ENCODE assay signal across 12 cellular contexts in genomic region chr4:147943159-147943638, GRCh38.
DNase-seq lines count a peak whose midpoint lies in the region; ATAC-seq lines count a peak whose summit lies in the region.
"Had no signal": no experiment of that assay in that cellular context is flagged by ENCODE, and none has a peak within 500 bp of the region (broad histone marks: within the 10 kb centered on the region; RNA-seq: fewer than 3 reads in every experiment).

No MANE protein-coding gene starts in this region.

- H3K4me1 Mint-ChIP-seq in T-helper 17 cell = peaks cover 15% of the 10 kb centered on the region

- ATAC-seq in GM19035 (IDR thresholded peaks at IDR 0.05; ENCODE audit: unreplicated experiment) = peak; percentile 92
- peak; percentile 90 for ATAC-seq in HG02981 (IDR thresholded peaks at IDR 0.05; ENCODE audit: unreplicated experiment)
- ATAC-seq in T-helper 17 cell = peak; percentile 76

- H3K27ac Mint-ChIP-seq in T-helper 17 cell = peak overlapping the region; percentile 89

- H3K36me3 Mint-ChIP-seq in T-helper 17 cell (ENCODE audit: low read depth) = peaks cover 6% of the 10 kb centered on the region

- H3K4me2 ChIP-seq in BLaER1 (peak overlapping the region; percentile 38), Karpas-422 (ENCODE audit: low read depth, low read length, poor library complexity, severe bottlenecking) (no peak overlapping the region)

- DNase-seq in T-helper 17 cell (no peak), NCI-H187 treated with DMSO at 0.1 percent for 48 hours (lab: John Stamatoyannopoulos, UW) (no peak), inferior parietal cortex (ENCODE audit: extremely low spot score) (no peak), Karpas-422 (no peak)
- no peak for DNase-seq in stimulated activated CD4-positive, alpha-beta T cell treated with anti-CD3 and anti-CD28 coated beads, Interleukin-2, amount 100 ng/mL, for 24 hours
- DNase-seq: activated naive CD4-positive, alpha-beta T cell treated with Interleukin-2 at 50 U/mL for 16 hours; DND-41; NCI-H2171 treated with DMSO at 0.1 percent for 48 hours; stimulated activated CD4-positive, alpha-beta T cell treated with anti-CD3 and anti-CD28 coated beads, Interleukin-4, amount 100 ng/mL, for 24 hours had no signal

- no peaks in the 10 kb centered on the region for H3K9me2 ChIP-seq in Karpas-422 (replicated peaks; ENCODE audit: insufficient read depth, low read length)

- H3K4me3 ChIP-seq in BLaER1 = no peak overlapping the region
- H3K4me3 ChIP-seq in Karpas-422 (ENCODE audit: low read length) = no peak overlapping the region

- peak overlapping the region; percentile 87 for H3K4me3 Mint-ChIP-seq in T-helper 17 cell

- H3K27me3 ChIP-seq in BLaER1 (no peaks in the 10 kb centered on the region), Karpas-422 (ENCODE audit: low read length) (no peaks in the 10 kb centered on the region)

- no peak overlapping the region for H3K27ac ChIP-seq in BLaER1
- H3K27ac ChIP-seq in Karpas-422 (ENCODE audit: low read length) = no peak overlapping the region

- H3K4me1 ChIP-seq in BLaER1 (peaks cover 15% of the 10 kb centered on the region), Karpas-422 (ENCODE audit: low read length) (no peaks in the 10 kb centered on the region)

- H2AFZ ChIP-seq in Karpas-422 (ENCODE audit: low read length) = no peak overlapping the region

- H3K27me3 Mint-ChIP-seq in T-helper 17 cell = no peaks in the 10 kb centered on the region

- H3K9me3 ChIP-seq in BLaER1 (no peaks in the 10 kb centered on the region), T-helper 17 cell (ENCODE audit: control insufficient read depth, low read length, poor library complexity, severe bottlenecking) (no peaks in the 10 kb centered on the region), Karpas-422 (ENCODE audit: low read length) (no peaks in the 10 kb centered on the region)

- no peak overlapping the region for H3K9ac ChIP-seq in BLaER1
- no peak overlapping the region for H3K9ac ChIP-seq in Karpas-422 (ENCODE audit: low read length)

- no peaks in the 10 kb centered on the region for H3K79me2 ChIP-seq in Karpas-422 (ENCODE audit: low read length)

- no peaks in the 10 kb centered on the region for H4K20me1 ChIP-seq in BLaER1
- H4K20me1 ChIP-seq in Karpas-422 (ENCODE audit: insufficient read depth, low read depth, low read length) = no peaks in the 10 kb centered on the region

- H3K36me3 ChIP-seq in BLaER1 (peaks cover 24% of the 10 kb centered on the region), Karpas-422 (ENCODE audit: insufficient read depth, low read length) (no peaks in the 10 kb centered on the region)
